In genomic region chr7:143362126-143362961, GRCh38 we compare ENCODE assay signal across 1 cellular context.
TF ChIP-seq lines count a peak whose summit lies in the region.

FAM131B (minus strand) TSS chr7:143362713; CDS start chr7:143362603, 110 bp downstream.

TF ChIP-seq in K562, 482 proteins besides CTCF, POLR2A, EP300 and RAD21:
- 0 out of 2 replicates have a peak, but pooled peaks have one; percentile 22 for TF ChIP-seq VEZF1 (CRISPR knock-in tag; IDR thresholded peaks at IDR 0.05)
- peak; percentile 47 for TF ChIP-seq ZNF263 (CRISPR knock-in tag; IDR thresholded peaks at IDR 0.05; ENCODE audit: borderline replicate concordance)
- peak; percentile 81; the same call in 1 of the 2 replicates for TF ChIP-seq EZH2 (IDR thresholded peaks at IDR 0.05; ENCODE audit: borderline replicate concordance, low read depth, low read length)
- TF ChIP-seq KDM2B (CRISPR knock-in tag; IDR thresholded peaks at IDR 0.05) = no peak
